ENCODE assay signal across 7 cellular contexts in the genomic region with DNA sequence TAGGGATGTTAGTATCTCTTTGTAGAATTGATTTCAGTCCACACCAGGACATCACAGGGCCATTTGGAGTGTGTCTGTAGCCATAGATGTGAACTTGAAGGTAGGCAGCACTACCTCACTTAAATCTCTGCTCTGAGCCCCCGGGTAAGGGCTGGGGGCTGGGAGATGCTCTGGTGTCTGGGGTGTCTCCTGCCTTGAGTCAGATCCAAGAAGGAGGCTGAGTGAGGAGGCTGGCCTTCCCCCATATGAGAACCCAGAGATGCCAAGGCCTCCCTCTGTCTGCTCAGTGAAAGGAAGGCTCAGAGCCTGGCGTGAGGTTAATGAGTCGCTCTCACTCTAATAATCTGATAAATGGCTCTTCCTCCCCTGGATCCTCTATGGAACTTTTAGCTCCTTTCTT.
"Had no signal": no experiment of that assay in that cellular context is flagged by ENCODE, and none has a peak within 500 bp of the region (broad histone marks: within the 10 kb centered on the region; RNA-seq: fewer than 3 reads in every experiment).

No MANE protein-coding gene starts in this region.

- H3K27ac ChIP-seq: GM23248, HL-60 had no signal

- H3K4me3 ChIP-seq: GM23248, HAP-1 had no signal

- H3K9me3 Mint-ChIP-seq: HFFc6, IgD-negative memory B cell had no signal

- DNase-seq: GM23248, GOT3, H7, HFFc6 had no signal

- H3K27ac Mint-ChIP-seq: HFFc6 had no signal

- H3K36me3 ChIP-seq: HAP-1 had no signal

- H3K9me3 ChIP-seq: HAP-1 had no signal

- H3K4me3 Mint-ChIP-seq: HFFc6, IgD-negative memory B cell had no signal

- H3K4me1 ChIP-seq: HAP-1 had no signal

- H3K9ac ChIP-seq: GM23248 had no signal

- H3K4me1 Mint-ChIP-seq: IgD-negative memory B cell had no signal

- H2AFZ ChIP-seq: GM23248 had no signal
